8 cellular contexts compared by ENCODE assay signal in the genomic region with DNA sequence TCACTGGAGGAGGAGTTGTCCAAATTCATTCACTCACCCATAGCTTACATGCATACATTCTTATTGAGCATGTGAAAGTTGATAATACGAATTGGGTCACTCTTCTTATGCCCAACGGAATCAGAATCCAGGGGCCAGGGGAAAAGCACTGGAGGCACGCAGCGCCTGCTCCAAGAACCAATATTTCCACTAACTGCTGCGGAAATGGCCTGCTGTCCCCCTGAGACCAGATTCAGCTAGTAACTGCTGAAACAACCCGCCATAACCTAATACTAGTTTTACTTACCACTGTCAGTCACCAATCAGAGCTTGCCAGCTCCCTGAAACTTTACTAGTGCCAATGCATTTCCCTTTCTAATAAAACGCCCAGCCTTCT. TPM values are rescaled to one million over a fixed set of nuclear protein-coding genes. Genes with fewer than 3 reads are reported as not detected.
DNase-seq lines count a peak whose midpoint lies in the region; ATAC-seq and TF ChIP-seq lines count a peak whose summit lies in the region.

No MANE protein-coding gene starts in this region.

- no TSS peak for BruUV-seq in OCI-LY7 (replicated peaks; lab: Mats Ljungman, UMichigan)

- H3K9me2 ChIP-seq in OCI-LY7 (ENCODE audit: insufficient read depth, low read length) = no peaks in the 10 kb centered on the region

- H2AFZ ChIP-seq in OCI-LY7 (ENCODE audit: low read length) = peak overlapping the region; percentile 72

- H3K27me3 Mint-ChIP-seq in CD4-positive, CD25-positive, alpha-beta regulatory T cell = peaks cover 17% of the 10 kb centered on the region
- H3K27me3 Mint-ChIP-seq in endothelial cell (ENCODE audit: unreplicated experiment) = peaks cover 17% of the 10 kb centered on the region

- peaks cover 0 to 2% (median 0%) of the 10 kb centered on the region in 7 donors for H3K9me3 Mint-ChIP-seq in CD4-positive, CD25-positive, alpha-beta regulatory T cell
- H3K9me3 Mint-ChIP-seq in endothelial cell (ENCODE audit: unreplicated experiment) = no peaks in the 10 kb centered on the region

- peak overlapping the region; percentile 87 to 97 (median 94) for H3K4me3 Mint-ChIP-seq in CD4-positive, CD25-positive, alpha-beta regulatory T cell
- peak overlapping the region; percentile 92 for H3K4me3 Mint-ChIP-seq in endothelial cell (ENCODE audit: unreplicated experiment)

- no peak for TF ChIP-seq CTCF in OCI-LY7 (conservative IDR thresholded peaks at IDR 0.05; ENCODE audit: low read length)
- no peak for TF ChIP-seq CTCF in endothelial cell (IDR thresholded peaks at IDR 0.05; ENCODE audit: unreplicated experiment)
- no peak for TF ChIP-seq CTCF in neutrophil (IDR thresholded peaks at IDR 0.05)
- no peak for TF ChIP-seq CTCF in GM10248 (IDR thresholded peaks at IDR 0.05; ENCODE audit: control extremely low read depth, extremely low read depth, low read depth, missing control alignments)

- peak overlapping the region; percentile 77 for H3K4me3 ChIP-seq in CD4-positive, CD25-positive, alpha-beta regulatory T cell (ENCODE audit: low read depth, low read length)
- H3K4me3 ChIP-seq in OCI-LY7 (ENCODE audit: low read depth, low read length, poor library complexity, severe bottlenecking) = peak overlapping the region; percentile 91
- peak overlapping the region; percentile 79 to 86 for H3K4me3 ChIP-seq in neutrophil (ENCODE audit: low read depth in 1 of 2, low read length in 1 of 2)

- no peaks in the 10 kb centered on the region for H3K9me3 ChIP-seq in CD4-positive, CD25-positive, alpha-beta regulatory T cell (ENCODE audit: control insufficient read depth in 2 of 2, low read length in 2 of 2)
- no peaks in the 10 kb centered on the region for H3K9me3 ChIP-seq in OCI-LY7 (ENCODE audit: low read length)
- H3K9me3 ChIP-seq in neutrophil = no peaks in the 10 kb centered on the region

- peaks cover 47% of the 10 kb centered on the region for H3K4me1 ChIP-seq in CD4-positive, CD25-positive, alpha-beta regulatory T cell (ENCODE audit: control insufficient read depth, insufficient read depth, low read length, poor library complexity, severe bottlenecking)
- H3K4me1 ChIP-seq in OCI-LY7 (ENCODE audit: insufficient read depth, low read length, poor library complexity, severe bottlenecking) = peaks cover 52% of the 10 kb centered on the region
- H3K4me1 ChIP-seq in neutrophil (ENCODE audit: control insufficient read depth in 1 of 2, insufficient read depth in 1 of 2, low read depth in 1 of 2, low read length in 1 of 2) = peaks cover 84 to 86% of the 10 kb centered on the region in 2 experiments

- H3K79me2 ChIP-seq in OCI-LY7 (ENCODE audit: insufficient read depth, low read depth, low read length) = peaks cover 41% of the 10 kb centered on the region

- intact Hi-C loops in OCI-LY7 (cut with micrococcal nuclease; ENCODE audit: unreplicated experiment) = loop anchor here (2.0 kb wide), 1 partner anchor 69 kb away; no protein-coding TSS in a partner anchor

- peaks cover 35% of the 10 kb centered on the region for H4K20me1 ChIP-seq in OCI-LY7 (ENCODE audit: insufficient read depth, low read length)

- peak overlapping the region; percentile 85 to 98 (median 95) for H3K27ac Mint-ChIP-seq in CD4-positive, CD25-positive, alpha-beta regulatory T cell
- peak overlapping the region; percentile 99 for H3K27ac Mint-ChIP-seq in endothelial cell (ENCODE audit: unreplicated experiment)

- H3K36me3 Mint-ChIP-seq in CD4-positive, CD25-positive, alpha-beta regulatory T cell = no peaks in the 10 kb centered on the region
- peaks cover 35% of the 10 kb centered on the region for H3K36me3 Mint-ChIP-seq in endothelial cell (ENCODE audit: low read depth, unreplicated experiment)

- no peak for ATAC-seq in CD4-positive, CD25-positive, alpha-beta regulatory T cell (ENCODE audit: low read depth in 2 of 2)

- CTCF ChIA-PET in OCI-LY7 (lab: Charles Lee; ENCODE audit: unreplicated experiment) = no interaction called here
- CTCF ChIA-PET in GM10248 (lab: Yijun Ruan, JAX) = interaction anchor here (0.8 to 1.7 kb wide), 4 partner anchors 20 to 110 kb away, joined by 3 to 5 read pairs (median 4); no protein-coding TSS in a partner anchor

- DNase-seq in CD4-positive, CD25-positive, alpha-beta regulatory T cell = no peak
- no peak for DNase-seq in OCI-LY7 (ENCODE audit: low spot score)
- no peak for DNase-seq in endothelial cell (ENCODE audit: low spot score)
- no peak for DNase-seq in stimulated activated naive CD4-positive, alpha-beta T cell (lab: John Stamatoyannopoulos, UW)
- no peak for DNase-seq in GM10248 (ENCODE audit: extremely low spot score)
- DNase-seq in activated CD8-positive, alpha-beta memory T cell treated with anti-CD3 and anti-CD28 coated beads, Interleukin-2, amount 50 U/mL, for 4 hours = no peak
- DNase-seq in activated effector memory CD4-positive, alpha-beta T cell treated with Interleukin-2 at 50 U/mL for 16 hours = no peak

- POLR2A ChIA-PET in OCI-LY7 (lab: Charles Lee) (interaction anchor here (0.6 kb wide), 1 partner anchor 66 kb away, joined by 6 read pairs; no protein-coding TSS in a partner anchor), GM10248 (lab: Yijun Ruan, JAX) (no interaction called here)

- peak overlapping the region; percentile 87 for H3K4me2 ChIP-seq in OCI-LY7 (ENCODE audit: low read length)

- peaks cover 13% of the 10 kb centered on the region for H3K27me3 ChIP-seq in CD4-positive, CD25-positive, alpha-beta regulatory T cell (ENCODE audit: control insufficient read depth, insufficient read depth, low read length)
- H3K27me3 ChIP-seq in neutrophil = no peaks in the 10 kb centered on the region

- no peaks in the 10 kb centered on the region for H3K36me3 ChIP-seq in CD4-positive, CD25-positive, alpha-beta regulatory T cell (ENCODE audit: control insufficient read depth, insufficient read depth, low read length)
- H3K36me3 ChIP-seq in OCI-LY7 (ENCODE audit: insufficient read depth, low read length) = peaks cover 17% of the 10 kb centered on the region; the same call in 1 of the 2 replicates
- H3K36me3 ChIP-seq in neutrophil = peaks cover 11% of the 10 kb centered on the region

- H3K4me1 Mint-ChIP-seq in CD4-positive, CD25-positive, alpha-beta regulatory T cell = peaks cover 8 to 63% (median 43%) of the 10 kb centered on the region in 4 donors
- peaks cover 81% of the 10 kb centered on the region for H3K4me1 Mint-ChIP-seq in endothelial cell (ENCODE audit: unreplicated experiment)

- H3K27ac ChIP-seq in CD4-positive, CD25-positive, alpha-beta regulatory T cell (ENCODE audit: insufficient read depth, low read length, poor library complexity, severe bottlenecking) = peak overlapping the region; percentile 74
- H3K27ac ChIP-seq in OCI-LY7 (ENCODE audit: low read depth, low read length, poor library complexity, severe bottlenecking) = peak overlapping the region; percentile 27
- H3K27ac ChIP-seq in neutrophil = peak overlapping the region; percentile 96

RNA-seq across cellular contexts. Expression of gene FKBP1A, which starts 0.6 kb away (rescaled TPM):
- total RNA-seq in CD4-positive, CD25-positive, alpha-beta regulatory T cell = 84.3 TPM
- 10 to 100 TPM; 49.1 to 72.4 (median 59.4) TPM for polyA plus RNA-seq in CD4-positive, CD25-positive, alpha-beta regulatory T cell
- total RNA-seq in OCI-LY7 (2014; rRNA removed; shearing (Covaris generic)) = 83.2 and 99.0 TPM in 2 replicates
- total RNA-seq in OCI-LY7 (2022) = 218 and 230 TPM in 2 replicates
- 952 TPM for total RNA-seq in endothelial cell (ENCODE audit: unreplicated experiment)

Comparison
In these comparisons a context has a peak if more than half of its experiments do, and no peak if none do; other contexts are left out.
1. H3K27ac ChIP-seq: peak in every context shown above with its lines; median percentile 96 in neutrophil; 74 in CD4-positive, CD25-positive, alpha-beta regulatory T cell; 27 in OCI-LY7.